In the genomic region with DNA sequence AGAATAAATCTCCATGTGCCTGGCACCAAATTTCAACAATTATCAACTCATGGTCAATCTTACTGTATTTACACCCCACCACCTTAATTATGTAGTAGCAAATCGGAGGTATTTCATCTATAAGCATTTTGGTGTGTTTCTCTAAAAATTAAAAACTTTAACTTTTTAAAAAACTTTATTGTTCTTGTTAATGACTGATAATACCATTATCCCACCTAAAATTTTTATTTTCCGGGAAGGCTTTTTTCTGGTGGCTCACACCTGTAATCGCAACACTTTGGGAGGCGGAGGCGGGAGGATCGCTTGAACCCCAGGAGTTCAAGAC, we compare ENCODE assay signal across 8 cellular contexts. TPM values are rescaled to one million over a fixed set of nuclear protein-coding genes. Genes with fewer than 3 reads are reported as not detected.
DNase-seq lines count a peak whose midpoint lies in the region; ATAC-seq and TF ChIP-seq lines count a peak whose summit lies in the region.

No MANE protein-coding gene starts in this region.

- H3K36me3 ChIP-seq in SK-N-MC (ENCODE audit: insufficient read depth, low read length) (peaks cover 18% of the 10 kb centered on the region), iPS DF 6.9 (ENCODE audit: control insufficient read depth, insufficient read depth, low read length) (peaks cover 8% of the 10 kb centered on the region), thoracic aorta (peaks cover 17% of the 10 kb centered on the region), adrenal gland (replicated peaks in 1 of 2) (peaks cover 0 to 29% of the 10 kb centered on the region in 2 donors)

- peaks cover 8% of the 10 kb centered on the region for H3K4me1 Mint-ChIP-seq in activated CD4-positive, alpha-beta T cell treated with anti-CD3 and anti-CD28 coated beads, Interleukin-2, amount 10 ng/mL, durations not matched to agents 24 days and 14 days

- DNase-seq in activated CD4-positive, alpha-beta T cell treated with anti-CD3 and anti-CD28 coated beads, Interleukin-2, amount 10 ng/mL, durations not matched to agents 24 days and 14 days = no peak
- DNase-seq in activated CD4-positive, alpha-beta T cell treated with anti-CD3 and anti-CD28 coated beads, Interleukin-2, amount 50 U/mL, for 1 hour = no peak
- no peak for DNase-seq in SK-N-MC (ENCODE audit: low read depth, low spot score)
- DNase-seq in iPS DF 6.9 (ENCODE audit: low read depth, low spot score) = no peak
- DNase-seq in thoracic aorta (ENCODE audit: low spot score) = no peak
- DNase-seq in adrenal gland = no peak
- DNase-seq in C1 segment of cervical spinal cord (lab: John Stamatoyannopoulos, UW) = no peak
- DNase-seq in COR-L47 (lab: John Stamatoyannopoulos, UW) = no peak

- H3K27me3 Mint-ChIP-seq in activated CD4-positive, alpha-beta T cell treated with anti-CD3 and anti-CD28 coated beads, Interleukin-2, amount 10 ng/mL, durations not matched to agents 24 days and 14 days = no peaks in the 10 kb centered on the region

- peak overlapping the region; percentile 77 for H3K27ac ChIP-seq in SK-N-MC
- no peak overlapping the region for H3K27ac ChIP-seq in iPS DF 6.9 (ENCODE audit: low read length)
- H3K27ac ChIP-seq in thoracic aorta = peak overlapping the region; percentile 29 to 53
- peak overlapping the region in 1 of 5 donors; percentile 52 for H3K27ac ChIP-seq in adrenal gland

- no peak for TF ChIP-seq CTCF in thoracic aorta (IDR thresholded peaks at IDR 0.05)
- no peak for TF ChIP-seq CTCF in adrenal gland (IDR thresholded peaks at IDR 0.05)

- peak overlapping the region; percentile 94 for H3K27ac Mint-ChIP-seq in activated CD4-positive, alpha-beta T cell treated with anti-CD3 and anti-CD28 coated beads, Interleukin-2, amount 10 ng/mL, durations not matched to agents 24 days and 14 days

- H3K4me3 ChIP-seq in SK-N-MC (peak overlapping the region; percentile 97), iPS DF 6.9 (ENCODE audit: low read length) (peak overlapping the region; percentile 34; the same call in 1 of the 2 replicates), thoracic aorta (peak overlapping the region; percentile 98), adrenal gland (peak overlapping the region in 2 of 4 donors; percentile 68 to 74)

- no peaks in the 10 kb centered on the region for H3K27me3 ChIP-seq in iPS DF 6.9 (ENCODE audit: control insufficient read depth, insufficient read depth, low read length)
- no peaks in the 10 kb centered on the region for H3K27me3 ChIP-seq in thoracic aorta (replicated peaks; ENCODE audit: insufficient read depth)
- H3K27me3 ChIP-seq in adrenal gland = no peaks in the 10 kb centered on the region

- peak overlapping the region; percentile 85 for H3K9ac ChIP-seq in SK-N-MC (ENCODE audit: insufficient read length)

- H3K9me3 ChIP-seq in SK-N-MC (ENCODE audit: low read depth, low read length) = no peaks in the 10 kb centered on the region
- H3K9me3 ChIP-seq in iPS DF 6.9 (ENCODE audit: control insufficient read depth, insufficient read depth, low read length) = no peaks in the 10 kb centered on the region
- no peaks in the 10 kb centered on the region for H3K9me3 ChIP-seq in thoracic aorta
- no peaks in the 10 kb centered on the region for H3K9me3 ChIP-seq in adrenal gland (replicated peaks in 1 of 3)

- intact Hi-C loops in activated CD4-positive, alpha-beta T cell treated with anti-CD3 and anti-CD28 coated beads, Interleukin-2, amount 10 ng/mL, durations not matched to agents 24 days and 14 days (cut with micrococcal nuclease) = loop anchor here (1.0 to 2.0 kb wide), 2 partner anchors 25 to 97 kb away; a partner anchor contains a TSS
- intact Hi-C loops in adrenal gland (cut with DNase I) = no loop called here

- H3K9me3 Mint-ChIP-seq in activated CD4-positive, alpha-beta T cell treated with anti-CD3 and anti-CD28 coated beads, Interleukin-2, amount 10 ng/mL, durations not matched to agents 24 days and 14 days = no peaks in the 10 kb centered on the region

- no peak for ATAC-seq in thoracic aorta (ENCODE audit: insufficient number of reproducible peaks, low FRiP score, low read depth)

- H3K4me1 ChIP-seq in iPS DF 6.9 (ENCODE audit: control insufficient read depth, insufficient read depth, low read length) = no peaks in the 10 kb centered on the region; the same call in 1 of the 2 replicates
- H3K4me1 ChIP-seq in thoracic aorta (ENCODE audit: control insufficient read depth in 1 of 2, low read depth in 2 of 2) = peaks cover 3 to 4% of the 10 kb centered on the region in 2 donors
- H3K4me1 ChIP-seq in adrenal gland (replicated peaks in 1 of 2) = peaks cover 0 to under 1% of the 10 kb centered on the region in 2 donors

- no peak for TF ChIP-seq POLR2A in adrenal gland (IDR thresholded peaks at IDR 0.05)

- peaks cover 36% of the 10 kb centered on the region for H3K36me3 Mint-ChIP-seq in activated CD4-positive, alpha-beta T cell treated with anti-CD3 and anti-CD28 coated beads, Interleukin-2, amount 10 ng/mL, durations not matched to agents 24 days and 14 days (ENCODE audit: low read depth)

- WGBS in iPS DF 6.9 (ENCODE audit: insufficient coverage, insufficient read length) = no CpG with 5 or more reads among the region's 6 CpGs
- WGBS in adrenal gland, 4 donors = 18 to 25% (median 24%) methylated on average over 6 of the region's 6 CpGs

- peak overlapping the region; percentile 93 for H3K4me3 Mint-ChIP-seq in activated CD4-positive, alpha-beta T cell treated with anti-CD3 and anti-CD28 coated beads, Interleukin-2, amount 10 ng/mL, durations not matched to agents 24 days and 14 days

RNA-seq across cellular contexts. Expression of a gene that starts 0.5 kb away (rescaled TPM):
- total RNA-seq in activated CD4-positive, alpha-beta T cell treated with anti-CD3 and anti-CD28 coated beads, Interleukin-2, amount 10 ng/mL, durations not matched to agents 24 days and 14 days = 44.4 and 50.8 TPM in 2 replicates
- 10 to 100 TPM in 1 of 2 donors, 1 to 10 TPM in 1; 6.2 to 12.8 TPM for total RNA-seq in thoracic aorta
- 10 to 100 TPM in 5 of 8 donors, 1 to 10 TPM in 3; 7.6 to 26.1 (median 11.2) TPM for total RNA-seq in adrenal gland
- polyA plus RNA-seq in adrenal gland = 10 to 100 TPM; 12.7 to 13.2 (median 13.0) TPM

RNA-seq across cellular contexts. Expression of a gene that starts 24.4 kb away (rescaled TPM):
- total RNA-seq in activated CD4-positive, alpha-beta T cell treated with anti-CD3 and anti-CD28 coated beads, Interleukin-2, amount 10 ng/mL, durations not matched to agents 24 days and 14 days = 186 and 190 TPM in 2 replicates
- total RNA-seq in thoracic aorta (100 to 1,000 TPM; 105 to 107 TPM), adrenal gland (10 to 100 TPM; 35.0 to 81.1 (median 60.7) TPM)
- 100 to 1,000 TPM in 1 of 3 donors, 10 to 100 TPM in 2; 32.3 to 109 (median 44.1) TPM for polyA plus RNA-seq in adrenal gland

RNA-seq across cellular contexts. Expression of a gene that starts 38.8 kb away (rescaled TPM):
- total RNA-seq in activated CD4-positive, alpha-beta T cell treated with anti-CD3 and anti-CD28 coated beads, Interleukin-2, amount 10 ng/mL, durations not matched to agents 24 days and 14 days = 592 and 598 TPM in 2 replicates
- total RNA-seq in thoracic aorta = 100 to 1,000 TPM; 112 to 207 TPM
- total RNA-seq in adrenal gland = 100 to 1,000 TPM; 336 to 680 (median 490) TPM
- 100 to 1,000 TPM; 214 to 335 (median 255) TPM for polyA plus RNA-seq in adrenal gland
